14 cellular contexts compared by ENCODE assay signal in genomic region chr3:98972155-98972554, GRCh38.
A peak's percentile ranks its signal among the peaks of the same experiment; 100 is the strongest.
DNase-seq lines count a peak whose midpoint lies in the region; ATAC-seq and TF ChIP-seq lines count a peak whose summit lies in the region.
"Had no signal": no experiment of that assay in that cellular context is flagged by ENCODE, and none has a peak within 500 bp of the region (broad histone marks: within the 10 kb centered on the region; RNA-seq: fewer than 3 reads in every experiment).

No MANE protein-coding gene starts in this region.

- H3K14ac ChIP-seq in mesenchymal stem cell (ENCODE audit: low read length in 2 of 2): no peak overlapping the region

- H2BK12ac ChIP-seq in mesenchymal stem cell (ENCODE audit: low read length in 2 of 2): no peak overlapping the region

- WGBS in mesenchymal stem cell: no CpG with 5 or more reads among the region's 2 CpGs

- no peak overlapping the region for H2AFZ ChIP-seq in mesenchymal stem cell (ENCODE audit: low read depth, low read length)

- no peaks in the 10 kb centered on the region for H3K36me3 Mint-ChIP-seq in naive thymus-derived CD4-positive, alpha-beta T cell
- H3K36me3 Mint-ChIP-seq: stimulated activated naive B cell treated with anti-CD40 and anti-IgM and Interleukin-4, amounts not matched to agents 10 μg/mL and 1 μg/mL and 100 μg/mL, for 72 hours had no signal

- H3K27me3 Mint-ChIP-seq in naive thymus-derived CD4-positive, alpha-beta T cell: peaks cover 0 to 22% (median 7%) of the 10 kb centered on the region in 5 donors
- H3K27me3 Mint-ChIP-seq: central memory CD8-positive, alpha-beta T cell; stimulated activated naive B cell treated with anti-CD40 and anti-IgM and Interleukin-4, amounts not matched to agents 10 μg/mL and 1 μg/mL and 100 μg/mL, for 72 hours had no signal

- ATAC-seq in HG02970 (IDR thresholded peaks at IDR 0.05; ENCODE audit: low FRiP score, unreplicated experiment): no peak
- no peak for ATAC-seq in naive thymus-derived CD4-positive, alpha-beta T cell
- ATAC-seq: GM12878; heart right ventricle; stimulated activated naive B cell treated with anti-CD40 and anti-IgM and Interleukin-4, amounts not matched to agents 10 μg/mL and 1 μg/mL and 100 μg/mL, for 72 hours had no signal

- peak overlapping the region; percentile 59 for H3K27ac ChIP-seq in mesenchymal stem cell (ENCODE audit: low read length, poor library complexity, severe bottlenecking)
- no peak overlapping the region for H3K27ac ChIP-seq in ascending aorta
- no peak overlapping the region for H3K27ac ChIP-seq in naive thymus-derived CD4-positive, alpha-beta T cell (ENCODE audit: low read depth, low read length)

- POLR2A ChIA-PET in naive thymus-derived CD4-positive, alpha-beta T cell (lab: Charles Lee): no interaction called here

- no peak overlapping the region for H2BK120ac ChIP-seq in mesenchymal stem cell (ENCODE audit: low read depth, low read length)

- no peak overlapping the region for H3K4me3 ChIP-seq in AG10803 (ENCODE audit: low read length)
- H3K4me3 ChIP-seq in cardiac fibroblast (replicated peaks in 1 of 2; ENCODE audit: low read depth in 2 of 2, low read length in 2 of 2): no peak overlapping the region
- H3K4me3 ChIP-seq in mesenchymal stem cell (ENCODE audit: insufficient read depth in 1 of 2, low read depth in 1 of 2, low read length in 2 of 2): peak overlapping the region in 1 of 2 experiments; percentile 1
- no peak overlapping the region for H3K4me3 ChIP-seq in ascending aorta
- H3K4me3 ChIP-seq in naive thymus-derived CD4-positive, alpha-beta T cell (ENCODE audit: low read length): no peak overlapping the region
- H3K4me3 ChIP-seq: GM12878, heart right ventricle had no signal

- no peak for TF ChIP-seq CTCF in AG10803 (conservative IDR thresholded peaks at IDR 0.05; ENCODE audit: low read length)
- TF ChIP-seq CTCF in cardiac fibroblast (IDR thresholded peaks at IDR 0.05; ENCODE audit: low read depth, low read length): no peak
- no peak for TF ChIP-seq CTCF in ascending aorta (IDR thresholded peaks at IDR 0.05)

- H3K4me1 ChIP-seq in mesenchymal stem cell (ENCODE audit: control insufficient read depth, insufficient read depth, low read depth, low read length) (peaks cover 1% of the 10 kb centered on the region), ascending aorta (no peaks in the 10 kb centered on the region)
- no peaks in the 10 kb centered on the region for H3K4me1 ChIP-seq in naive thymus-derived CD4-positive, alpha-beta T cell (ENCODE audit: control insufficient read depth in 2 of 2, insufficient read depth in 2 of 2, low read length in 2 of 2)

- peak overlapping the region; percentile 78 for H3K9ac ChIP-seq in mesenchymal stem cell (ENCODE audit: low read length)

- H3K79me1 ChIP-seq in mesenchymal stem cell (replicated peaks; ENCODE audit: low read length, poor library complexity, severe bottlenecking): no peaks in the 10 kb centered on the region

- H2AK5ac ChIP-seq in mesenchymal stem cell (ENCODE audit: low read length, severe bottlenecking): no peak overlapping the region

- no peaks in the 10 kb centered on the region for H3K27me3 ChIP-seq in mesenchymal stem cell (ENCODE audit: control insufficient read depth in 1 of 2, insufficient read depth in 1 of 2, low read length in 2 of 2)
- no peaks in the 10 kb centered on the region for H3K27me3 ChIP-seq in ascending aorta
- H3K27me3 ChIP-seq in naive thymus-derived CD4-positive, alpha-beta T cell (ENCODE audit: control insufficient read depth in 2 of 2, insufficient read depth in 2 of 2, low read length in 2 of 2): no peaks in the 10 kb centered on the region
- H3K27me3 ChIP-seq: heart right ventricle had no signal

- no peak overlapping the region for H3K27ac Mint-ChIP-seq in naive thymus-derived CD4-positive, alpha-beta T cell
- H3K27ac Mint-ChIP-seq: stimulated activated naive B cell treated with anti-CD40 and anti-IgM and Interleukin-4, amounts not matched to agents 10 μg/mL and 1 μg/mL and 100 μg/mL, for 72 hours had no signal

- H3K23ac ChIP-seq in mesenchymal stem cell (ENCODE audit: low read length in 2 of 2): no peak overlapping the region

- no peak overlapping the region for H2BK5ac ChIP-seq in mesenchymal stem cell (ENCODE audit: low read depth, low read length, poor library complexity, severe bottlenecking)

- intact Hi-C loops in ascending aorta (cut with DNase I): no loop called here
- intact Hi-C loops in naive thymus-derived CD4-positive, alpha-beta T cell (cut with micrococcal nuclease): no loop called here

- H3K9me3 Mint-ChIP-seq in naive thymus-derived CD4-positive, alpha-beta T cell: peaks cover 0 to 8% (median 0%) of the 10 kb centered on the region in 11 donors
- H3K9me3 Mint-ChIP-seq: activated T-cell treated with anti-CD3 and anti-CD28 coated beads, Interleukin-2, amount 50 U/mL, for 4 hours had no signal

- no peak overlapping the region for H3K4ac ChIP-seq in mesenchymal stem cell (ENCODE audit: low read depth in 1 of 2, low read length in 2 of 2)

- no peak overlapping the region for H3K4me3 Mint-ChIP-seq in naive thymus-derived CD4-positive, alpha-beta T cell
- H3K4me3 Mint-ChIP-seq: activated T-cell treated with anti-CD3 and anti-CD28 coated beads, Interleukin-2, amount 50 U/mL, for 4 hours; central memory CD8-positive, alpha-beta T cell; stimulated activated naive B cell treated with anti-CD40 and anti-IgM and Interleukin-4, amounts not matched to agents 10 μg/mL and 1 μg/mL and 100 μg/mL, for 72 hours had no signal

- H3K18ac ChIP-seq in mesenchymal stem cell (ENCODE audit: low read depth in 1 of 2, low read length in 2 of 2): no peak overlapping the region

- H3K9me3 ChIP-seq in mesenchymal stem cell (ENCODE audit: control insufficient read depth, low read length) (peaks cover 7% of the 10 kb centered on the region), ascending aorta (no peaks in the 10 kb centered on the region)
- H3K9me3 ChIP-seq in naive thymus-derived CD4-positive, alpha-beta T cell (ENCODE audit: control insufficient read depth in 2 of 3, low read length in 3 of 3): no peaks in the 10 kb centered on the region
- H3K9me3 ChIP-seq: heart right ventricle had no signal

- CTCF ChIA-PET in naive thymus-derived CD4-positive, alpha-beta T cell (lab: Charles Lee): no interaction called here

- no peak overlapping the region for H2BK15ac ChIP-seq in mesenchymal stem cell (ENCODE audit: low read depth, poor library complexity, severe bottlenecking)

- H4K8ac ChIP-seq in mesenchymal stem cell (ENCODE audit: low read length): no peak overlapping the region

- H4K91ac ChIP-seq in mesenchymal stem cell (ENCODE audit: low read length): no peak overlapping the region

- no peaks in the 10 kb centered on the region for H3K36me3 ChIP-seq in mesenchymal stem cell (ENCODE audit: control insufficient read depth in 1 of 2, insufficient read depth in 2 of 2, low read depth in 1 of 2, low read length in 2 of 2)
- H3K36me3 ChIP-seq in ascending aorta: no peaks in the 10 kb centered on the region
- no peaks in the 10 kb centered on the region for H3K36me3 ChIP-seq in naive thymus-derived CD4-positive, alpha-beta T cell (ENCODE audit: control insufficient read depth in 2 of 3, insufficient read depth in 3 of 3, low read length in 3 of 3)
- H3K36me3 ChIP-seq: heart right ventricle had no signal

- no peak overlapping the region for H3K4me2 ChIP-seq in mesenchymal stem cell (ENCODE audit: low read length, poor library complexity, severe bottlenecking)

- no peaks in the 10 kb centered on the region for H3K4me1 Mint-ChIP-seq in naive thymus-derived CD4-positive, alpha-beta T cell
- H3K4me1 Mint-ChIP-seq: central memory CD8-positive, alpha-beta T cell; stimulated activated naive B cell treated with anti-CD40 and anti-IgM and Interleukin-4, amounts not matched to agents 10 μg/mL and 1 μg/mL and 100 μg/mL, for 72 hours had no signal

- peak; percentile 91 for DNase-seq in AG10803 (ENCODE audit: low read depth)
- peak; percentile 97 for DNase-seq in M059J (ENCODE audit: low read depth)
- DNase-seq in cardiac fibroblast (ENCODE audit: low read depth in 2 of 2): peak; percentile 94 to 98
- DNase-seq in mesenchymal stem cell: peak; percentile 95
- no peak for DNase-seq in ascending aorta (ENCODE audit: low spot score in 2 of 2)
- DNase-seq in stimulated activated naive CD4-positive, alpha-beta T cell treated with Interleukin-2 at 50 U/mL for 16 hours (lab: John Stamatoyannopoulos, UW): no peak
- no peak for DNase-seq in naive thymus-derived CD4-positive, alpha-beta T cell
- DNase-seq: activated T-cell treated with anti-CD3 and anti-CD28 coated beads, Interleukin-2, amount 50 U/mL, for 4 hours; NCI-H1694 treated with DMSO at 0.1 percent for 48 hours; stimulated activated naive B cell treated with anti-CD40 and anti-IgM and Interleukin-4, amounts not matched to agents 10 μg/mL and 1 μg/mL and 100 μg/mL, for 72 hours had no signal

Comparison
In these comparisons a context has a peak if more than half of its experiments do, and no peak if none do; other contexts are left out.
1. DNase-seq: peak in AG10803 (single experiment), M059J (single experiment), cardiac fibroblast (2 of 2) and mesenchymal stem cell (single experiment); none in ascending aorta (0 of 2), stimulated activated naive CD4-positive, alpha-beta T cell treated with Interleukin-2 at 50 U/mL for 16 hours (single experiment) and naive thymus-derived CD4-positive, alpha-beta T cell (0 of 9).